11 cellular contexts compared by ENCODE assay signal in genomic region chr9:129138144-129138462, GRCh38. TPM values are rescaled to one million over a fixed set of nuclear protein-coding genes. Genes with fewer than 3 reads are reported as not detected.
DNase-seq lines count a peak whose midpoint lies in the region; TF ChIP-seq lines count a peak whose summit lies in the region.
"Had no signal": no experiment of that assay in that cellular context is flagged by ENCODE, and none has a peak within 500 bp of the region (broad histone marks: within the 10 kb centered on the region; RNA-seq: fewer than 3 reads in every experiment).

No MANE protein-coding gene starts in this region.

- peaks cover 22% of the 10 kb centered on the region for H3K4me1 ChIP-seq in NT2/D1 (ENCODE audit: insufficient read depth, insufficient read length)
- peaks cover 38 to 61% of the 10 kb centered on the region in 2 donors for H3K4me1 ChIP-seq in thyroid gland

- H3K27me3 Mint-ChIP-seq in nephron (ENCODE audit: low read depth), result no peaks in the 10 kb centered on the region
- H3K27me3 Mint-ChIP-seq: stimulated activated naive B cell treated with anti-CD40 and anti-IgM and Interleukin-4, amounts not matched to agents 10 μg/mL and 1 μg/mL and 100 μg/mL, for 72 hours had no signal

- no peak for TF ChIP-seq POLR2A in thyroid gland (IDR thresholded peaks at IDR 0.05)

- TF ChIP-seq CTCF in coronary artery (IDR thresholded peaks at IDR 0.05) (no peak), nephron (IDR thresholded peaks at IDR 0.05; ENCODE audit: unreplicated experiment in 3 of 3) (no peak), thyroid gland (IDR thresholded peaks at IDR 0.05) (no peak)

- peaks cover 56% of the 10 kb centered on the region for H3K4me1 Mint-ChIP-seq in nephron

- no peaks in the 10 kb centered on the region for H3K9me3 Mint-ChIP-seq in nephron
- H3K9me3 Mint-ChIP-seq: activated naive CD4-positive, alpha-beta T cell treated with anti-CD3 and anti-CD28 coated beads, Interleukin-2, amount 50 U/mL, for 72 hours; stimulated activated naive B cell treated with anti-CD40 and anti-IgM and Interleukin-4, amounts not matched to agents 10 μg/mL and 1 μg/mL and 100 μg/mL, for 72 hours had no signal

- peaks cover 23% of the 10 kb centered on the region for H3K36me3 Mint-ChIP-seq in nephron (ENCODE audit: low read depth)

- H3K9me3 ChIP-seq in NT2/D1 (ENCODE audit: insufficient read depth, low read length) (no peaks in the 10 kb centered on the region), thyroid gland (no peaks in the 10 kb centered on the region)
- H3K9me3 ChIP-seq: mucosa of descending colon had no signal

- H3K27me3 ChIP-seq in NT2/D1 (ENCODE audit: insufficient read depth, insufficient read length) (no peaks in the 10 kb centered on the region), thyroid gland (no peaks in the 10 kb centered on the region)

- 77 to 79% methylated on average over 8 to 9 of the region's 9 CpGs for WGBS in thyroid gland, 2 donors

- H3K9ac ChIP-seq in NT2/D1 (ENCODE audit: insufficient read length, low read depth), result peak overlapping the region; percentile 51

- H3K27ac Mint-ChIP-seq in nephron, result peak overlapping the region; percentile 98 to 99 (median 98)

- H3K36me3 ChIP-seq in NT2/D1 (ENCODE audit: insufficient read depth, insufficient read length, low read length), result peaks cover 69% of the 10 kb centered on the region
- peaks cover 20 to 24% of the 10 kb centered on the region in 2 donors for H3K36me3 ChIP-seq in thyroid gland

- H3K4me3 ChIP-seq in NT2/D1 (ENCODE audit: insufficient read length, low read depth) (no peak overlapping the region), coronary artery (peak overlapping the region; percentile 72), thyroid gland (replicated peaks in 1 of 3) (no peak overlapping the region)
- H3K4me3 ChIP-seq: mucosa of descending colon had no signal

- H3K27ac ChIP-seq in coronary artery, result peak overlapping the region; percentile 91 to 99
- peak overlapping the region; percentile 98 to 100 (median 100) for H3K27ac ChIP-seq in thyroid gland

- intact Hi-C loops in thyroid gland (cut with DNase I), result loop anchor here (5.0 kb wide), 1 partner anchor 474 kb away; no protein-coding TSS in a partner anchor

- DNase-seq in NT2/D1 (ENCODE audit: low read depth, low spot score) (no peak), coronary artery (ENCODE audit: low spot score) (no peak), thyroid gland (no peak), NCI-H526 treated with DMSO at 0.1 percent for 48 hours (lab: John Stamatoyannopoulos, UW) (no peak), HuH-7.5 (ENCODE audit: low spot score) (no peak), GDM1 (lab: John Stamatoyannopoulos, UW) (no peak)
- DNase-seq: effector memory CD4-positive, alpha-beta T cell; stimulated activated naive B cell treated with anti-CD40 and anti-IgM and Interleukin-4, amounts not matched to agents 10 μg/mL and 1 μg/mL and 100 μg/mL, for 72 hours had no signal

- H3K4me3 Mint-ChIP-seq in nephron, result peak overlapping the region; percentile 27 to 50 (median 36)
- H3K4me3 Mint-ChIP-seq: stimulated activated naive B cell treated with anti-CD40 and anti-IgM and Interleukin-4, amounts not matched to agents 10 μg/mL and 1 μg/mL and 100 μg/mL, for 72 hours had no signal

RNA-seq across cellular contexts. Expression of gene PTPA, which starts 26.9 kb away (rescaled TPM):
- total RNA-seq in thyroid gland, result 100 to 1,000 TPM in 2 of 4 donors, 10 to 100 TPM in 2; 45.0 to 117 (median 89.5) TPM

RNA-seq across cellular contexts. Expression of gene CRAT, which starts 27.5 kb away (rescaled TPM):
- total RNA-seq in thyroid gland, result 10 to 100 TPM; 44.0 to 59.0 (median 54.1) TPM

RNA-seq across cellular contexts. Expression of gene IER5L, which starts 40.0 kb away (rescaled TPM):
- 10 to 100 TPM in 3 of 4 donors, 1 to 10 TPM in 1; 7.8 to 20.2 (median 12.6) TPM for total RNA-seq in thyroid gland

RNA-seq across cellular contexts. Expression of gene DOLPP1, which starts 57.2 kb away (rescaled TPM):
- 10 to 100 TPM in 1 of 4 donors, 1 to 10 TPM in 3; 6.0 to 10.9 (median 8.3) TPM for total RNA-seq in thyroid gland
